Comparison of ENCODE assay signal across 20 cellular contexts in the genomic region with DNA sequence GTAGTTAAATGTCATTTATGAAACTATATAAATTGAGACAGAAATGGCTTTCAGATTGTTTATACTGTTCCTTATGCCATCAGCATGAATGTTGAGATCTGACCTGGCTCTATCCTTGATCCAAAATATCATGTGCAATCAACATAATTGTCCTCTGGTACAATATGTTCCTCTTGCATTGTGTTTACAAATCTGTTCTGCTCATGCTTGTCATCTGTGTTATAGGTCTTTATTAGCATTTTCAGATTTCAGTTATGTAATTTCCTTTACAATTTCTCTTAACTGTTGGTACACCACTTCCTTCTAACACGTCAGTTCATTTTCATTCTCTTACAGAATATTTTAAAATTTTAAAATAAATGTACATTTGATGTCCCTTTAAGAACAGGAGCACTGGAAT. TPM values are rescaled to one million over a fixed set of nuclear protein-coding genes. Genes with fewer than 3 reads are reported as not detected.
DNase-seq lines count a peak whose midpoint lies in the region; ATAC-seq, FAIRE-seq and TF ChIP-seq lines count a peak whose summit lies in the region.
"Had no signal": no experiment of that assay in that cellular context is flagged by ENCODE, and none has a peak within 500 bp of the region (broad histone marks: within the 10 kb centered on the region; RNA-seq: fewer than 3 reads in every experiment).

No MANE protein-coding gene starts in this region.

- H3K4me3 ChIP-seq in A549 (peak overlapping the region; percentile 61), ovary (peak overlapping the region; percentile 58), H7 (ENCODE audit: insufficient read depth, low read depth, low read length) (no peak overlapping the region)
- no peak overlapping the region for H3K4me3 ChIP-seq in CD8-positive, alpha-beta T cell (ENCODE audit: low read depth, low read length)

- TF ChIP-seq POLR2A in A549 (IDR thresholded peaks at IDR 0.05; ENCODE audit: low read length) = no peak
- no peak for TF ChIP-seq POLR2A in ovary (IDR thresholded peaks at IDR 0.05)

- no peaks in the 10 kb centered on the region for H3K27me3 ChIP-seq in CD8-positive, alpha-beta T cell (ENCODE audit: insufficient read depth, low read length)
- no peaks in the 10 kb centered on the region for H3K27me3 ChIP-seq in ovary
- peaks cover 17% of the 10 kb centered on the region for H3K27me3 ChIP-seq in H7 (ENCODE audit: control insufficient read depth, insufficient read depth, low read length)

- CTCF ChIA-PET in A549 (lab: Yijun Ruan, JAX) = no interaction called here
- CTCF ChIA-PET in CD8-positive, alpha-beta T cell (lab: Charles Lee) = no interaction called here

- TF ChIP-seq EP300 in A549 (IDR thresholded peaks at IDR 0.05) (no peak), ovary (IDR thresholded peaks at IDR 0.05) (no peak)

- no peaks in the 10 kb centered on the region for H3K9me3 ChIP-seq in A549
- no peaks in the 10 kb centered on the region for H3K9me3 ChIP-seq in CD8-positive, alpha-beta T cell (ENCODE audit: low read length)
- H3K9me3 ChIP-seq in ovary = no peaks in the 10 kb centered on the region
- H3K9me3 ChIP-seq: psoas muscle had no signal

- H3K9me3 Mint-ChIP-seq in CD8-positive, alpha-beta T cell = peaks cover 3% of the 10 kb centered on the region
- H3K9me3 Mint-ChIP-seq: T-cell had no signal

- TF ChIP-seq CTCF in A549 (IDR thresholded peaks at IDR 0.05) (no peak), ovary (IDR thresholded peaks at IDR 0.05) (no peak)
- no peak for TF ChIP-seq CTCF in CD8-positive, alpha-beta T cell (IDR thresholded peaks at IDR 0.05)

- intact Hi-C loops in CD8-positive, alpha-beta T cell (cut with DNase I, micrococcal nuclease) = loop anchor here (5.0 to 10.0 kb wide), 4 partner anchors 98 to 1814 kb away; partner anchors contain the start of gene SPATA4 (in 1 of the 2)
- intact Hi-C loops in ovary (cut with DNase I) = no loop called here

- H3K4me1 Mint-ChIP-seq in CD8-positive, alpha-beta T cell (ENCODE audit: low read depth) = peaks cover 39% of the 10 kb centered on the region

- peaks cover 16% of the 10 kb centered on the region for H3K27me3 Mint-ChIP-seq in CD8-positive, alpha-beta T cell (ENCODE audit: low read depth)

- peak overlapping the region; percentile 87 for H3K4me2 ChIP-seq in A549

- ATAC-seq in A549 (no peak), HG02981 (IDR thresholded peaks at IDR 0.05; ENCODE audit: unreplicated experiment) (no peak), HG02623 (IDR thresholded peaks at IDR 0.05; ENCODE audit: unreplicated experiment) (no peak)
- no peak for ATAC-seq in CD8-positive, alpha-beta T cell
- ATAC-seq: psoas muscle, T-cell had no signal

- H3K36me3 ChIP-seq in CD8-positive, alpha-beta T cell (ENCODE audit: insufficient read depth, low read length) = no peaks in the 10 kb centered on the region
- H3K36me3 ChIP-seq in ovary (no peaks in the 10 kb centered on the region), H7 (replicated peaks; ENCODE audit: control insufficient read depth, insufficient read depth, low read length) (no peaks in the 10 kb centered on the region)

- DNase-seq in A549 (ENCODE audit: low read depth in 1 of 2, low spot score in 1 of 2) (no peak), ovary (no peak), NCI-H2107 (lab: John Stamatoyannopoulos, UW) (no peak), H7 (no peak)
- DNase-seq in CD8-positive, alpha-beta T cell = no peak
- DNase-seq: activated CD4-positive, alpha-beta T cell treated with anti-CD3 and anti-CD28 coated beads, Interleukin-2, amount 50 U/mL, for 1 hour; activated naive CD4-positive, alpha-beta T cell; aorta; effector memory CD4-positive, alpha-beta T cell; islet precursor cell; mammary epithelial cell; NCI-H1930; NCI-H446; psoas muscle; Right ventricle myocardium superior; stimulated activated CD4-positive, alpha-beta T cell treated with anti-CD3 and anti-CD28 coated beads, Interleukin-4, amount 100 ng/mL, for 24 hours; T-cell had no signal

- peaks cover 3% of the 10 kb centered on the region for H3K36me3 Mint-ChIP-seq in CD8-positive, alpha-beta T cell
- H3K36me3 Mint-ChIP-seq: T-cell had no signal

- WGBS in A549 (ENCODE audit: missing lambda C conversion rate) = 40% methylated on average over 1 of the region's 1 CpG
- WGBS in ovary, 3 donors = 81 to 91% (median 91%) methylated on average over 1 of the region's 1 CpG

- POLR2A ChIA-PET in A549 (lab: Yijun Ruan, JAX) = no interaction called here
- POLR2A ChIA-PET in CD8-positive, alpha-beta T cell (lab: Charles Lee) = no interaction called here

- H3K27ac Mint-ChIP-seq in CD8-positive, alpha-beta T cell = peak overlapping the region; percentile 43

- TF ChIP-seq RAD21 in A549 (conservative IDR thresholded peaks at IDR 0.05 in 1 of 2, IDR thresholded peaks at IDR 0.05 in 1 of 2) = no peak

- peaks cover 54% of the 10 kb centered on the region for H3K4me1 ChIP-seq in A549
- peaks cover 5% of the 10 kb centered on the region for H3K4me1 ChIP-seq in CD8-positive, alpha-beta T cell (ENCODE audit: insufficient read depth, low read length)
- H3K4me1 ChIP-seq in ovary (ENCODE audit: insufficient read depth) = no peaks in the 10 kb centered on the region
- H3K4me1 ChIP-seq: psoas muscle had no signal

- FAIRE-seq in A549 (lab: Jason Lieb, UNC) (no peak), endometrium (lab: Jason Lieb, UNC) (peak; percentile 23)

- H3K4me3 Mint-ChIP-seq in CD8-positive, alpha-beta T cell = peak overlapping the region; percentile 16

- H3K27ac ChIP-seq in A549 = peak overlapping the region; percentile 76 to 88; a peak in 5 of 6 replicates
- no peak overlapping the region for H3K27ac ChIP-seq in CD8-positive, alpha-beta T cell (ENCODE audit: low read depth, low read length)
- no peak overlapping the region for H3K27ac ChIP-seq in ovary
- H3K27ac ChIP-seq: psoas muscle had no signal

TF ChIP-seq in A549, 52 proteins besides CTCF, POLR2A, EP300 and RAD21:
- TF ChIP-seq CBX2 (IDR thresholded peaks at IDR 0.05; ENCODE audit: borderline replicate concordance, low read depth) (no peak), ZSCAN20 (CRISPR knock-in tag; IDR thresholded peaks at IDR 0.05) (no peak), E2F6 (IDR thresholded peaks at IDR 0.05; ENCODE audit: borderline replicate concordance, low read depth) (no peak), FOXS1 (CRISPR knock-in tag; IDR thresholded peaks at IDR 0.05) (no peak), PBX3 (IDR thresholded peaks at IDR 0.05) (no peak), RNF2 (IDR thresholded peaks at IDR 0.05; ENCODE audit: borderline replicate concordance, low read depth) (no peak), RARB (CRISPR knock-in tag; IDR thresholded peaks at IDR 0.05) (no peak), FOSB (CRISPR knock-in tag; IDR thresholded peaks at IDR 0.05) (no peak)

RNA-seq across cellular contexts. Expression of gene HPGD, which starts 1.6 kb away (rescaled TPM):
- polyA plus RNA-seq in A549 (2011; rRNA removed) (86.6 and 114 TPM in 2 replicates), A549 (2017; fragmentation: RNase III; extraction: RNeasy Plus Mini Kit Qiagen cat#74134 plus additional on column Dnase treatment) (101 to 127 TPM (median 110 TPM) in 3 replicates), ovary (1 to 10 TPM in 1 of 2 donors, under 1 TPM in 1; 0.69 to 6.9 TPM)
- polyA plus RNA-seq in A549 (2012; cell fraction: cytosol; rRNA removed) = 42.3 and 45.4 TPM in 2 replicates
- 19.6 and 20.7 TPM in 2 replicates for polyA plus RNA-seq in A549 (2012; cell fraction: nucleus; rRNA removed)
- 54.5 and 70.3 TPM in 2 replicates for polyA minus RNA-seq in A549 (2011; rRNA and poly(A)+ RNA removed)
- 1 to 10 TPM; 6.1 to 9.1 TPM for total RNA-seq in CD8-positive, alpha-beta T cell
- total RNA-seq in ovary = 10 to 100 TPM in 1 of 7 donors, 1 to 10 TPM in 4, not detected in 2; 1.2 to 20.6 (median 3.2) TPM
- 6.2 and 13.9 TPM in 2 replicates for total RNA-seq in H7 (2014; rRNA removed; shearing (Covaris generic))

Comparison
In these comparisons a context has a peak if more than half of its experiments do, and no peak if none do; other contexts are left out.
1. H3K27ac ChIP-seq: peak in A549 (2 of 2); none in CD8-positive, alpha-beta T cell (single experiment) and ovary (0 of 2).
2. H3K4me3 ChIP-seq: peak in A549 (single experiment) and ovary (single experiment); none in CD8-positive, alpha-beta T cell (single experiment) and H7 (single experiment).
3. intact Hi-C loops: an anchor here in CD8-positive, alpha-beta T cell (5.0 to 10.0 kb wide); none called in ovary.